ENCODE assay signal across 8 cellular contexts in genomic region chr10:69801434-69802315, GRCh38. TPM values are rescaled to one million over a fixed set of nuclear protein-coding genes. Genes with fewer than 3 reads are reported as not detected.
DNase-seq lines count a peak whose midpoint lies in the region; ATAC-seq and TF ChIP-seq lines count a peak whose summit lies in the region.

Gene COL13A1, plus strand, starts transcription at chr10:69801906. Its CDS starts 518 bp downstream, at chr10:69802424.

- H3K4me1 ChIP-seq in parathyroid adenoma: no peaks in the 10 kb centered on the region

- no peaks in the 10 kb centered on the region for H3K27me3 ChIP-seq in parathyroid adenoma (ENCODE audit: control insufficient read depth, insufficient read depth, low read length)

- no peak for ATAC-seq in HG02798 (IDR thresholded peaks at IDR 0.05; ENCODE audit: poor library complexity, unreplicated experiment)

- no peak within 1 kb of the TSS for H3K27ac ChIP-seq in parathyroid adenoma

- peaks cover 25% of the 10 kb centered on the region for H3K4me1 Mint-ChIP-seq in glutamatergic neuron (ENCODE audit: low read depth, unreplicated experiment)

- peak within 1 kb of the TSS; percentile 78 for H3K4me2 ChIP-seq in parathyroid adenoma (ENCODE audit: low read length)

- no peaks in the 10 kb centered on the region for H3K79me2 ChIP-seq in parathyroid adenoma

- no peaks in the 10 kb centered on the region for H3K9me3 ChIP-seq in parathyroid adenoma (ENCODE audit: control insufficient read depth, low read length)

- H3K4me3 ChIP-seq in HFF-Myc (replicated peaks; ENCODE audit: low read depth, low read length): peak within 1 kb of the TSS; percentile 88
- H3K4me3 ChIP-seq in WI38 (ENCODE audit: low read depth, low read length): peak within 1 kb of the TSS; percentile 87
- H3K4me3 ChIP-seq in parathyroid adenoma (ENCODE audit: low read depth, low read length): peak within 1 kb of the TSS; percentile 39

- peak within 1 kb of the TSS; percentile 87 for H3K4me3 Mint-ChIP-seq in glutamatergic neuron (ENCODE audit: unreplicated experiment)

- H3K36me3 Mint-ChIP-seq in glutamatergic neuron (ENCODE audit: unreplicated experiment): peaks cover 4% of the 10 kb centered on the region

- peak within 1 kb of the TSS; percentile 93 for H2AFZ ChIP-seq in parathyroid adenoma

- DNase-seq in AG08395 (ENCODE audit: low spot score) (peak; percentile 75), HFF-Myc (ENCODE audit: extremely low read depth, low read depth) (peak; percentile 43), glutamatergic neuron (no peak), SHP77 treated with DMSO at 0.1 percent for 48 hours (lab: John Stamatoyannopoulos, UW) (no peak)
- DNase-seq in stimulated activated CD8-positive, alpha-beta memory T cell treated with anti-CD3 and anti-CD28 coated beads, Interleukin-4, amount 100 ng/mL, for 48 hours: no peak

- no peak within 1 kb of the TSS for H3K27ac Mint-ChIP-seq in glutamatergic neuron (ENCODE audit: unreplicated experiment)

- H3K9me3 Mint-ChIP-seq in glutamatergic neuron (ENCODE audit: unreplicated experiment): peaks cover 6% of the 10 kb centered on the region

- no peak within 1 kb of the TSS for H3K9ac ChIP-seq in parathyroid adenoma

- TF ChIP-seq CTCF in HFF-Myc (IDR thresholded peaks at IDR 0.05; ENCODE audit: low read depth, low read length, missing control alignments): no peak
- no peak for TF ChIP-seq CTCF in WI38 (IDR thresholded peaks at IDR 0.05; ENCODE audit: low read depth, low read length)
- no peak for TF ChIP-seq CTCF in glutamatergic neuron (IDR thresholded peaks at IDR 0.05; ENCODE audit: partially characterized antibody, unreplicated experiment)
- no peak for TF ChIP-seq CTCF in parathyroid adenoma (IDR thresholded peaks at IDR 0.05)

- no peaks in the 10 kb centered on the region for H3K36me3 ChIP-seq in parathyroid adenoma (ENCODE audit: control insufficient read depth, insufficient read depth, low read length)

- H3K27me3 Mint-ChIP-seq in glutamatergic neuron (ENCODE audit: unreplicated experiment): peaks cover 15% of the 10 kb centered on the region

RNA-seq across cellular contexts. Expression of gene COL13A1, which starts in this region (rescaled TPM):
- 8.5 TPM for total RNA-seq in glutamatergic neuron (ENCODE audit: unreplicated experiment)

Comparison
In these comparisons a context has a peak if more than half of its experiments do, and no peak if none do; other contexts are left out.
1. DNase-seq: peak in AG08395 (single experiment) and HFF-Myc (single experiment); none in glutamatergic neuron (single experiment), stimulated activated CD8-positive, alpha-beta memory T cell treated with anti-CD3 and anti-CD28 coated beads, Interleukin-4, amount 100 ng/mL, for 48 hours (single experiment) and SHP77 treated with DMSO at 0.1 percent for 48 hours (single experiment).
2. Peak in every context shown above with its lines, with median percentiles within 50 percentile points of each other: H3K4me3 ChIP-seq.